Comparison of ENCODE assay signal across 16 cellular contexts in the genomic region with DNA sequence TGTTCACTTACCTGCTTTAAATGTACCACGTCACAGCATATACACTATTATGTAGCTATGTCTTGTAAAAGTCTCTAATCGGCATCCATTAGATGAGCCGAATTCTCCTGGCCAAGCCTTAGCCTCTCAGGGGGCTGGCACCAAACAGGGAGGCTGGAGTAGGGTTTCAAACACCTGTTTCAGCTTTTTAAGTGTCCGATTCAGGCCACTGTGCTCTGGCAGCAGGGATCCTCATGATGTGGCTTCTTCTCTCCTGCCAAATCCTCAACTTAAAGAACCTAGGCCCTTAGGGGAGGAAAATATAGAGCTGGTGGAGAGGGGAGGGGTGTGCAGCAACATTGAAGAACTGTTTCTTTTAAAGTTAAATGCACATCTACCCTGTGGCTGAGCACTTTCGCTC.
"Had no signal": no experiment of that assay in that cellular context is flagged by ENCODE, and none has a peak within 500 bp of the region (broad histone marks: within the 10 kb centered on the region; RNA-seq: fewer than 3 reads in every experiment).

No MANE protein-coding gene starts in this region.

- H3K27me3 ChIP-seq: sigmoid colon, testis had no signal

- H3K27ac ChIP-seq: sigmoid colon, testis had no signal

- ATAC-seq: activated CD8-positive, alpha-beta memory T cell treated with anti-CD3 and anti-CD28 coated beads, Interleukin-2, amount 10 ng/mL, durations not matched to agents 7 days and 5 days; activated naive CD4-positive, alpha-beta T cell treated with anti-CD3 and anti-CD28 coated beads, Interleukin-2, amount 50 U/mL, for 72 hours; activated T-cell treated with anti-CD3 and anti-CD28 coated beads, Interleukin-2, amount 50 U/mL, for 4 hours had no signal

- DNase-seq: activated CD4-positive, alpha-beta T cell treated with anti-CD3 and anti-CD28 coated beads, Interleukin-2, amount 50 U/mL, for 48 hours; activated CD4-positive, CD25-positive, alpha-beta regulatory T cell treated with anti-CD3 and anti-CD28 coated beads, Interleukin-2, amount 50 U/mL, for 72 hours; activated CD8-positive, alpha-beta memory T cell treated with anti-CD3 and anti-CD28 coated beads, Interleukin-2, amount 10 ng/mL, durations not matched to agents 7 days and 5 days; activated effector memory CD4-positive, alpha-beta T cell treated with anti-CD3 and anti-CD28 coated beads, Interleukin-2, amount 50 U/mL, for 16 hours; activated T-cell treated with anti-CD3 and anti-CD28 coated beads, Interleukin-2, amount 50 U/mL, for 4 hours; amniotic stem cell; dermis blood vessel endothelial cell; endodermal cell; erythroblast; hypothalamus; mammary epithelial cell; nephron progenitor cell; sigmoid colon; stimulated activated CD4-positive, alpha-beta T cell treated with anti-CD3 and anti-CD28 coated beads, Interleukin-2, amount 100 ng/mL, for 48 hours; testis had no signal

- H3K4me3 ChIP-seq: sigmoid colon, testis had no signal

- H3K9me3 ChIP-seq: sigmoid colon, testis had no signal
